Comparison of ENCODE assay signal across 24 cellular contexts in genomic region chrX:132834741-132835140, GRCh38.
DNase-seq lines count a peak whose midpoint lies in the region; ATAC-seq, FAIRE-seq and TF ChIP-seq lines count a peak whose summit lies in the region.
"Had no signal": no experiment of that assay in that cellular context is flagged by ENCODE, and none has a peak within 500 bp of the region (broad histone marks: within the 10 kb centered on the region; RNA-seq: fewer than 3 reads in every experiment).

No MANE protein-coding gene starts in this region.

- H3K9me3 Mint-ChIP-seq in astrocyte (ENCODE audit: unreplicated experiment): no peaks in the 10 kb centered on the region
- H3K9me3 Mint-ChIP-seq: CD14-positive monocyte; CD4-positive, alpha-beta T cell; CD8-positive, alpha-beta memory T cell; GM23338 had no signal

- peaks cover 26% of the 10 kb centered on the region for H3K4me1 Mint-ChIP-seq in astrocyte (ENCODE audit: low read depth, unreplicated experiment)
- H3K4me1 Mint-ChIP-seq: CD14-positive monocyte; CD8-positive, alpha-beta memory T cell had no signal

- TF ChIP-seq CTCF in astrocyte (IDR thresholded peaks at IDR 0.05; ENCODE audit: insufficient read depth, low read depth, low read length): no peak
- TF ChIP-seq CTCF in left lung (IDR thresholded peaks at IDR 0.05): no peak

- ATAC-seq in left lung: peak; percentile 46
- ATAC-seq in GM18868 (IDR thresholded peaks at IDR 0.05; ENCODE audit: unreplicated experiment): no peak
- ATAC-seq: GM12878, GM23338 had no signal

- DNase-seq in NCI-H1105 treated with DMSO at 0.1 percent for 48 hours (lab: John Stamatoyannopoulos, UW) (peak; percentile 73), NCI-H1105 (lab: John Stamatoyannopoulos, UW) (no peak), astrocyte (ENCODE audit: low read depth) (no peak), left lung (no peak), NCI-H446 (lab: John Stamatoyannopoulos, UW) (no peak), iPS-NIHi11 (ENCODE audit: low spot score) (no peak)
- DNase-seq: AML-193; BE2C; CD4-positive, alpha-beta T cell; CD8-positive, alpha-beta memory T cell; DMS 273 treated with DMSO at 0.1 percent for 48 hours; DMS79; EL; GDM1; HCEC 1CT had no signal

- intact Hi-C loops in left lung (cut with DNase I): no loop called here

- peak; percentile 26 for FAIRE-seq in astrocyte (lab: Jason Lieb, UNC)
- FAIRE-seq: A204.1, D721Med, GM12878, H54 had no signal

- H3K27ac ChIP-seq in astrocyte (ENCODE audit: low read depth, low read length): no peak overlapping the region
- H3K27ac ChIP-seq in left lung: no peak overlapping the region
- H3K27ac ChIP-seq: 22Rv1; BLaER1 treated with 17β-estradiol and CSF1 and Interleukin-3, amounts not matched to agents 10 nM and 100 nM had no signal

- no peak overlapping the region for H2AFZ ChIP-seq in astrocyte (ENCODE audit: low read depth, low read length)
- H2AFZ ChIP-seq: GM23338 had no signal

- H3K36me3 ChIP-seq in astrocyte (ENCODE audit: insufficient read depth, low read length): no peaks in the 10 kb centered on the region
- H3K36me3 ChIP-seq in left lung: no peaks in the 10 kb centered on the region
- H3K36me3 ChIP-seq: BE2C; BLaER1 treated with 17β-estradiol and CSF1 and Interleukin-3, amounts not matched to agents 10 nM and 100 nM had no signal

- peaks cover 10% of the 10 kb centered on the region for H3K4me1 ChIP-seq in astrocyte (ENCODE audit: insufficient read depth, low read length)
- no peaks in the 10 kb centered on the region for H3K4me1 ChIP-seq in left lung
- H3K4me1 ChIP-seq: BE2C had no signal

- H4K20me1 ChIP-seq in astrocyte (ENCODE audit: insufficient read depth, low read length): no peaks in the 10 kb centered on the region

- H3K9ac ChIP-seq in astrocyte (ENCODE audit: low read length): no peak overlapping the region
- H3K9ac ChIP-seq: BLaER1 treated with 17β-estradiol and CSF1 and Interleukin-3, amounts not matched to agents 10 nM and 100 nM had no signal

- no peaks in the 10 kb centered on the region for H3K27me3 Mint-ChIP-seq in astrocyte (ENCODE audit: low read depth, unreplicated experiment)
- H3K27me3 Mint-ChIP-seq: CD4-positive, alpha-beta T cell had no signal

- H3K36me3 Mint-ChIP-seq in astrocyte (ENCODE audit: low read depth, unreplicated experiment): no peaks in the 10 kb centered on the region
- H3K36me3 Mint-ChIP-seq: CD14-positive monocyte; CD8-positive, alpha-beta memory T cell had no signal

- no peak overlapping the region for H3K27ac Mint-ChIP-seq in astrocyte (ENCODE audit: unreplicated experiment)
- H3K27ac Mint-ChIP-seq: CD14-positive monocyte; CD4-positive, alpha-beta T cell; CD8-positive, alpha-beta memory T cell; GM23338 had no signal

- H3K27me3 ChIP-seq in astrocyte (ENCODE audit: insufficient read depth, low read length) (peaks cover 2% of the 10 kb centered on the region), left lung (peaks cover 0 to 4% of the 10 kb centered on the region in 2 donors)
- H3K27me3 ChIP-seq: BE2C had no signal

- H3K4me3 ChIP-seq in astrocyte (ENCODE audit: insufficient read depth, low read depth, low read length) (no peak overlapping the region), left lung (no peak overlapping the region)
- H3K4me3 ChIP-seq: BLaER1 treated with 17β-estradiol and CSF1 and Interleukin-3, amounts not matched to agents 10 nM and 100 nM; GM12878; GM23338 had no signal

- no peak overlapping the region for H3K4me2 ChIP-seq in astrocyte (ENCODE audit: low read length)
- H3K4me2 ChIP-seq: BLaER1 treated with 17β-estradiol and CSF1 and Interleukin-3, amounts not matched to agents 10 nM and 100 nM; GM23338 had no signal

- no peaks in the 10 kb centered on the region for H3K9me3 ChIP-seq in astrocyte (ENCODE audit: insufficient read depth, low read depth, low read length)
- H3K9me3 ChIP-seq in left lung: no peaks in the 10 kb centered on the region
- H3K9me3 ChIP-seq: BE2C had no signal

- H3K79me2 ChIP-seq in astrocyte (ENCODE audit: insufficient read depth, low read length): no peaks in the 10 kb centered on the region

- H3K4me3 Mint-ChIP-seq in astrocyte (ENCODE audit: unreplicated experiment): no peak overlapping the region
- H3K4me3 Mint-ChIP-seq: CD14-positive monocyte; CD4-positive, alpha-beta T cell; CD8-positive, alpha-beta memory T cell; GM23338 had no signal
